ENCODE assay signal across 1 cellular context in the genomic region with DNA sequence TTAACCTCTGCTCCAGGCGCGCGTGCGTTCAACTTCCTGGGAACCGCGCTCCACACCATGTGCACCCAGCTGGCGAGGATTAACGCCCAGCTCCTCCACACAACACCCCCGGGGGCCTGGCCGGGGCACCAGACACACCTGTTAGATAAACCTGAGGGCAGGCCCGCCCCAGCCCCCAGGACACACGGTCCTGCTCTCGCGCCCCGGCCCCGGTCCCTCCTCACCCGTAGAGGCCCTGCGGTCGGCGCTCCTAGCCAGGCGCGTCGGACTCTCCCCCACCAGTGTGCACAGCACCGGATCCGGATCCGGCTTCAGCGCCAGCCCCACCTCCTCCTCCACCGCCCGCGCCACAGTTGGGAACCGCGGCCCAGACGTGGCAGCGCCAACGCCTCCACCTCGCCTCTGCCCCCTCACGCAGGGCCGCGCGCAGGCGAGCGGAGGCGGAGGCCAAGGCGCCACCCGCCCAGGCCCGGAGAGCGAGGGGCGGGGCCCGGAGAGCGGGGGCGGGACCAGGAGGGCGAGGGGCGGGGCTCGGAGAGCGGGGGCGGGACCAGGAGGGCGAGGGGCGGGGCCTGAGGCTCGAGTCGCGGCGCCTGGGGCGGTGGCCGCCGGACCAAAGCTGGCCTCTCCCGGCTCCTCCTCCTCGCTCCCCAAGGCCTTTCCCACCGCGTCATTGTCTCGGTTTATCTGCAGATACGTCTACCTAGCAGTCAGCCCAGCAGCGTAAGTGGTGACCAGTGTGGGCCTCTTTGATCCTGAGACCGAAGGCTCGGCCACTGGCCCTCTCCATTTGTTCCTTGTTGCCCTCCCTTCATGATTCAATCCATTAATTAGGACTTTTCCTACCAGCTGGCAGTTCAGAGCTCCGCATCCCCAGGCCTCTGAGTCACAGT.
TF ChIP-seq lines count a peak whose summit lies in the region.

Gene GNPNAT1, minus strand, starts transcription at position 404 of the 893 bp plus-strand sequence. CDS start 6,957 bp downstream, outside the sequence.

TF ChIP-seq in WTC11, 78 proteins besides CTCF, POLR2A, EP300 and RAD21 (continued from another document and continues in another):
- TF ChIP-seq AR (CRISPR knock-in tag; IDR thresholded peaks at IDR 0.05) = no peak
- TF ChIP-seq, protein P1, sequence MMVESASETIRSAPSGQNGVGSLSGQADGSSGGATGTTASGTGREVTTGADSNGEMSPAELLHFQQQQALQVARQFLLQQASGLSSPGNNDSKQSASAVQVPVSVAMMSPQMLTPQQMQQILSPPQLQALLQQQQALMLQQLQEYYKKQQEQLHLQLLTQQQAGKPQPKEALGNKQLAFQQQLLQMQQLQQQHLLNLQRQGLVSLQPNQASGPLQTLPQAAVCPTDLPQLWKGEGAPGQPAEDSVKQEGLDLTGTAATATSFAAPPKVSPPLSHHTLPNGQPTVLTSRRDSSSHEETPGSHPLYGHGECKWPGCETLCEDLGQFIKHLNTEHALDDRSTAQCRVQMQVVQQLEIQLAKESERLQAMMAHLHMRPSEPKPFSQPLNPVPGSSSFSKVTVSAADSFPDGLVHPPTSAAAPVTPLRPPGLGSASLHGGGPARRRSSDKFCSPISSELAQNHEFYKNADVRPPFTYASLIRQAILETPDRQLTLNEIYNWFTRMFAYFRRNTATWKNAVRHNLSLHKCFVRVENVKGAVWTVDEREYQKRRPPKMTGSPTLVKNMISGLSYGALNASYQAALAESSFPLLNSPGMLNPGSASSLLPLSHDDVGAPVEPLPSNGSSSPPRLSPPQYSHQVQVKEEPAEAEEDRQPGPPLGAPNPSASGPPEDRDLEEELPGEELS (CRISPR knock-in tag; IDR thresholded peaks at IDR 0.05) = peak; percentile 86; the same call in 1 of the 2 replicates
- TF ChIP-seq ZBTB21 (CRISPR knock-in tag; IDR thresholded peaks at IDR 0.05; ENCODE audit: borderline replicate concordance) = peak; percentile 65; the same call in 1 of the 2 replicates
- TF ChIP-seq GTF2I (CRISPR knock-in tag; conservative IDR thresholded peaks at IDR 0.05) = no peak
- no peak for TF ChIP-seq STAT6 (CRISPR knock-in tag; conservative IDR thresholded peaks at IDR 0.05; ENCODE audit: low read depth)
- no peak for TF ChIP-seq CREB1 (CRISPR knock-in tag; IDR thresholded peaks at IDR 0.05)
- TF ChIP-seq USF1 (CRISPR knock-in tag; IDR thresholded peaks at IDR 0.05) = no peak
- TF ChIP-seq TEAD4 (CRISPR knock-in tag; IDR thresholded peaks at IDR 0.05) = no peak
- peak; percentile 49; the same call in 1 of the 2 replicates for TF ChIP-seq MYBL2 (CRISPR knock-in tag; IDR thresholded peaks at IDR 0.05)
- no peak for TF ChIP-seq ZNF423 (CRISPR knock-in tag; IDR thresholded peaks at IDR 0.05)
- no peak for TF ChIP-seq OVOL2 (CRISPR knock-in tag; IDR thresholded peaks at IDR 0.05; ENCODE audit: borderline replicate concordance)
- TF ChIP-seq ZNF532 (CRISPR knock-in tag; IDR thresholded peaks at IDR 0.05; ENCODE audit: borderline replicate concordance) = no peak
- TF ChIP-seq SMAD4 (CRISPR knock-in tag; IDR thresholded peaks at IDR 0.05) = no peak
- no peak for TF ChIP-seq FOXJ3 (CRISPR knock-in tag; IDR thresholded peaks at IDR 0.05; ENCODE audit: borderline replicate concordance)
- peak; percentile 74 for TF ChIP-seq FOXK1 (CRISPR knock-in tag; IDR thresholded peaks at IDR 0.05)
- TF ChIP-seq ZNF121 (CRISPR knock-in tag; IDR thresholded peaks at IDR 0.05) = 0 out of 2 replicates have a peak, but pooled peaks have one; percentile 4
- TF ChIP-seq CREM (CRISPR knock-in tag; IDR thresholded peaks at IDR 0.05) = peak; percentile 50; the same call in 1 of the 2 replicates
- TF ChIP-seq, protein P2, sequence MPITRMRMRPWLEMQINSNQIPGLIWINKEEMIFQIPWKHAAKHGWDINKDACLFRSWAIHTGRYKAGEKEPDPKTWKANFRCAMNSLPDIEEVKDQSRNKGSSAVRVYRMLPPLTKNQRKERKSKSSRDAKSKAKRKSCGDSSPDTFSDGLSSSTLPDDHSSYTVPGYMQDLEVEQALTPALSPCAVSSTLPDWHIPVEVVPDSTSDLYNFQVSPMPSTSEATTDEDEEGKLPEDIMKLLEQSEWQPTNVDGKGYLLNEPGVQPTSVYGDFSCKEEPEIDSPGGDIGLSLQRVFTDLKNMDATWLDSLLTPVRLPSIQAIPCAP (CRISPR knock-in tag; IDR thresholded peaks at IDR 0.05) = no peak; the same call in 1 of the 2 replicates
- TF ChIP-seq TCF7 (CRISPR knock-in tag; IDR thresholded peaks at IDR 0.05; ENCODE audit: low read depth) = 0 out of 2 replicates have a peak, but pooled peaks have one; percentile 28
- no peak for TF ChIP-seq PRRX2 (CRISPR knock-in tag; IDR thresholded peaks at IDR 0.05)
- TF ChIP-seq KAT7 (CRISPR knock-in tag; IDR thresholded peaks at IDR 0.05; ENCODE audit: borderline replicate concordance) = no peak
- TF ChIP-seq, protein P3, sequence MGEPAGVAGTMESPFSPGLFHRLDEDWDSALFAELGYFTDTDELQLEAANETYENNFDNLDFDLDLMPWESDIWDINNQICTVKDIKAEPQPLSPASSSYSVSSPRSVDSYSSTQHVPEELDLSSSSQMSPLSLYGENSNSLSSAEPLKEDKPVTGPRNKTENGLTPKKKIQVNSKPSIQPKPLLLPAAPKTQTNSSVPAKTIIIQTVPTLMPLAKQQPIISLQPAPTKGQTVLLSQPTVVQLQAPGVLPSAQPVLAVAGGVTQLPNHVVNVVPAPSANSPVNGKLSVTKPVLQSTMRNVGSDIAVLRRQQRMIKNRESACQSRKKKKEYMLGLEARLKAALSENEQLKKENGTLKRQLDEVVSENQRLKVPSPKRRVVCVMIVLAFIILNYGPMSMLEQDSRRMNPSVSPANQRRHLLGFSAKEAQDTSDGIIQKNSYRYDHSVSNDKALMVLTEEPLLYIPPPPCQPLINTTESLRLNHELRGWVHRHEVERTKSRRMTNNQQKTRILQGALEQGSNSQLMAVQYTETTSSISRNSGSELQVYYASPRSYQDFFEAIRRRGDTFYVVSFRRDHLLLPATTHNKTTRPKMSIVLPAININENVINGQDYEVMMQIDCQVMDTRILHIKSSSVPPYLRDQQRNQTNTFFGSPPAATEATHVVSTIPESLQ (CRISPR knock-in tag; IDR thresholded peaks at IDR 0.05) = no peak
- TF ChIP-seq ETV6 (CRISPR knock-in tag; IDR thresholded peaks at IDR 0.05) = no peak; the same call in none of the 2 replicates
- 0 out of 2 replicates have a peak, but pooled peaks have one; percentile 47 for TF ChIP-seq ZNF263 (CRISPR knock-in tag; IDR thresholded peaks at IDR 0.05; ENCODE audit: low read depth)
- TF ChIP-seq NR3C1 (CRISPR knock-in tag; conservative IDR thresholded peaks at IDR 0.05; ENCODE audit: low read depth) = no peak; the same call in 1 of the 2 replicates
- TF ChIP-seq HMGXB4 (CRISPR knock-in tag; IDR thresholded peaks at IDR 0.05) = peak; percentile 41; the same call in 1 of the 2 replicates
- TF ChIP-seq SP1 (CRISPR knock-in tag; conservative IDR thresholded peaks at IDR 0.05) = peak; percentile 86
- peak; percentile 83 for TF ChIP-seq MAX (CRISPR knock-in tag; IDR thresholded peaks at IDR 0.05)
- TF ChIP-seq FOXP1 (CRISPR knock-in tag; IDR thresholded peaks at IDR 0.05; ENCODE audit: borderline replicate concordance) = no peak
- TF ChIP-seq, protein P4, sequence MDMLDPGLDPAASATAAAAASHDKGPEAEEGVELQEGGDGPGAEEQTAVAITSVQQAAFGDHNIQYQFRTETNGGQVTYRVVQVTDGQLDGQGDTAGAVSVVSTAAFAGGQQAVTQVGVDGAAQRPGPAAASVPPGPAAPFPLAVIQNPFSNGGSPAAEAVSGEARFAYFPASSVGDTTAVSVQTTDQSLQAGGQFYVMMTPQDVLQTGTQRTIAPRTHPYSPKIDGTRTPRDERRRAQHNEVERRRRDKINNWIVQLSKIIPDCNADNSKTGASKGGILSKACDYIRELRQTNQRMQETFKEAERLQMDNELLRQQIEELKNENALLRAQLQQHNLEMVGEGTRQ (CRISPR knock-in tag; IDR thresholded peaks at IDR 0.05) = no peak; the same call in 1 of the 2 replicates
- peak; percentile 46; the same call in 1 of the 2 replicates for TF ChIP-seq E2F5 (CRISPR knock-in tag; IDR thresholded peaks at IDR 0.05)
